1 cellular context compared by ENCODE assay signal in genomic region chr18:50879302-50880107, GRCh38.
TF ChIP-seq lines count a peak whose summit lies in the region.

No MANE protein-coding gene starts in this region.

TF ChIP-seq in GM12878, 131 proteins besides CTCF, POLR2A, EP300 and RAD21 (continued from another document):
- no peak for TF ChIP-seq FOXM1 (IDR thresholded peaks at IDR 0.05; ENCODE audit: low read depth, low read length)
- TF ChIP-seq NR2F1 (conservative IDR thresholded peaks at IDR 0.05), result peak; percentile 6
- peak; percentile 79 for TF ChIP-seq NKRF (conservative IDR thresholded peaks at IDR 0.05)
- TF ChIP-seq MEF2B (IDR thresholded peaks at IDR 0.05; ENCODE audit: partially characterized antibody, poor library complexity, severe bottlenecking), result peak; percentile 63
- no peak for TF ChIP-seq CBX3 (IDR thresholded peaks at IDR 0.05; ENCODE audit: borderline replicate concordance, low read depth)
- TF ChIP-seq MYB (IDR thresholded peaks at IDR 0.05; ENCODE audit: borderline replicate concordance, low read depth, low read length), result no peak
- TF ChIP-seq CREB1 (IDR thresholded peaks at IDR 0.05; ENCODE audit: low read depth), result no peak
- no peak for TF ChIP-seq ASH2L (IDR thresholded peaks at IDR 0.05; ENCODE audit: borderline replicate concordance, low read depth)
- peak; percentile 42; the same call in 1 of the 2 replicates for TF ChIP-seq MXI1 (IDR thresholded peaks at IDR 0.05; ENCODE audit: low read depth, low read length)
- TF ChIP-seq IRF4 (IDR thresholded peaks at IDR 0.05; ENCODE audit: low read depth, low read length), result no peak
- peak; percentile 87 to 89 for TF ChIP-seq BHLHE40 (IDR thresholded peaks at IDR 0.05; ENCODE audit: borderline replicate concordance in 1 of 2, low read depth in 2 of 2, low read length in 1 of 2)
- TF ChIP-seq BACH1 (IDR thresholded peaks at IDR 0.05; ENCODE audit: borderline replicate concordance), result 0 out of 2 replicates have a peak, but pooled peaks have one; percentile 13
- TF ChIP-seq LARP7 (IDR thresholded peaks at IDR 0.05), result peak; percentile 16
- TF ChIP-seq PKNOX1 (IDR thresholded peaks at IDR 0.05), result peak; percentile 43; the same call in 1 of the 2 replicates
- TF ChIP-seq RBBP5 (conservative IDR thresholded peaks at IDR 0.05), result no peak
- TF ChIP-seq SKIL (IDR thresholded peaks at IDR 0.05; ENCODE audit: low read depth, poor library complexity, severe bottlenecking), result no peak
- no peak for TF ChIP-seq HCFC1 (IDR thresholded peaks at IDR 0.05; ENCODE audit: low read length)
- no peak for TF ChIP-seq RFX5 (IDR thresholded peaks at IDR 0.05; ENCODE audit: low read depth, low read length)
- TF ChIP-seq ATF2 (IDR thresholded peaks at IDR 0.05; ENCODE audit: low read length), result no peak
- TF ChIP-seq ATF7 (IDR thresholded peaks at IDR 0.05; ENCODE audit: low read depth), result 0 out of 2 replicates have a peak, but pooled peaks have one; percentile 36
- peak; percentile 79; the same call in 1 of the 2 replicates for TF ChIP-seq HSF1 (IDR thresholded peaks at IDR 0.05; ENCODE audit: low read depth, low read length)
- TF ChIP-seq NBN (IDR thresholded peaks at IDR 0.05), result peak; percentile 36; the same call in 1 of the 2 replicates
- 0 out of 2 replicates have a peak, but pooled peaks have one; percentile 48 for TF ChIP-seq BCLAF1 (IDR thresholded peaks at IDR 0.05)
- peak; percentile 28 for TF ChIP-seq GATAD2B (conservative IDR thresholded peaks at IDR 0.05; ENCODE audit: low read depth)
- no peak; a peak in 1 of 4 replicates for TF ChIP-seq IKZF2 (IDR thresholded peaks at IDR 0.05)
- no peak for TF ChIP-seq HDGF (IDR thresholded peaks at IDR 0.05)
- TF ChIP-seq MTA2 (IDR thresholded peaks at IDR 0.05; ENCODE audit: low read depth), result peak; percentile 74; the same call in 1 of the 2 replicates
- 0 out of 2 replicates have a peak, but pooled peaks have one; percentile 36 for TF ChIP-seq CBFB (IDR thresholded peaks at IDR 0.05; ENCODE audit: low read depth)
- TF ChIP-seq IRF5 (IDR thresholded peaks at IDR 0.05; ENCODE audit: borderline replicate concordance), result no peak
- TF ChIP-seq BRCA1 (IDR thresholded peaks at IDR 0.05; ENCODE audit: low read depth, low read length), result no peak
- TF ChIP-seq RAD51 (IDR thresholded peaks at IDR 0.05), result 0 out of 2 replicates have a peak, but pooled peaks have one; percentile 43
- TF ChIP-seq ZZZ3 (IDR thresholded peaks at IDR 0.05; ENCODE audit: control insufficient read depth, insufficient read length, low read depth), result no peak
- no peak; the same call in 1 of the 2 replicates for TF ChIP-seq ZNF687 (IDR thresholded peaks at IDR 0.05)
- TF ChIP-seq PML (IDR thresholded peaks at IDR 0.05; ENCODE audit: low read length), result peak; percentile 2; the same call in 1 of the 2 replicates
- TF ChIP-seq HDAC6 (IDR thresholded peaks at IDR 0.05; ENCODE audit: unreplicated experiment), result peak; percentile 21
- peak; percentile 22 for TF ChIP-seq MAX (IDR thresholded peaks at IDR 0.05; ENCODE audit: low read depth, low read length)
- TF ChIP-seq ZNF217 (IDR thresholded peaks at IDR 0.05), result peak; percentile 60; the same call in 1 of the 2 replicates
- no peak for TF ChIP-seq DPF2 (IDR thresholded peaks at IDR 0.05)
- no peak for TF ChIP-seq SUPT20H (IDR thresholded peaks at IDR 0.05; ENCODE audit: borderline replicate concordance, control insufficient read depth, low read depth, low read length)
